Comparison of ENCODE assay signal across 11 cellular contexts in the genomic region with DNA sequence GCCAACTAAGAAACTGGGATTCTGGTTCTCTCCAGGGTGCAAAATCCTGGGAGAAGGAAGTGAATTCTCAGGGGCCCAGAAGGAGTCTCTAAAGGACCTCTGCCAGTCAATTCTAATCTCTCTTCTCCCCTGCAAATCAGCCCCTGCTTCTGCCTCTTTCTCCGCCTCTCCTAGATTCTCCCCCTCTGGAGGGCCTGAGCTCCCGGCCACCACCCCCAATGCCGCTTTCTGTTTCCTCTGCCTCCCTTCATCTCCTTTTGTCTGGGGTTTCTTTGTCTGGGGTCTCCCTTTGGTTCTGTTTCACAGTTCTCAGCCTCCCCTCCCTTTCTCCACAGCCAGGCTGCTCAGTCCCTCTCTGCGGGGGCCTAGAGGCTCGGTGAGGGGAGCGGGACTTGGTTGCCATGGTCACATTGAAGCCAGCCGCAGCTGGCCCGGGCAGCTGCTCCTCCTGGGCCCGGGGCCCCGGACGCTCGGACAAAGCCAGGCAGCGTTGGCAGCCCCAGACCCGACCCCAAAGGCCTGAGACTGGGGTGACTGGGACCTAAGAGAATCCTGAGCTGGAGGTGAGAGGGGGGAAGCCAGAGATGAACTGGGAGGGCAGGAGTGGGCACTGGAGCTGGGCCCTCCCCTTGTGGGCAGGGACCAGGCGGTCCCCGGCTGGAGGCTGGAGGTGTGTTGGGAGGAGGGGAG. TPM values are rescaled to one million over a fixed set of nuclear protein-coding genes. Genes with fewer than 3 reads are reported as not detected.
A peak's percentile ranks its signal among the peaks of the same experiment; 100 is the strongest.
DNase-seq lines count a peak whose midpoint lies in the region; ATAC-seq and TF ChIP-seq lines count a peak whose summit lies in the region.
"Had no signal": no experiment of that assay in that cellular context is flagged by ENCODE, and none has a peak within 500 bp of the region (broad histone marks: within the 10 kb centered on the region; RNA-seq: fewer than 3 reads in every experiment).

No MANE protein-coding gene starts in this region.

- H3K4me1 ChIP-seq in GM23338 (ENCODE audit: insufficient read depth): peaks cover 48% of the 10 kb centered on the region

- no peaks in the 10 kb centered on the region for H4K20me1 ChIP-seq in GM23338 (replicated peaks; ENCODE audit: insufficient read depth)

- no peaks in the 10 kb centered on the region for H3K27me3 ChIP-seq in GM23338 (ENCODE audit: insufficient read depth)

- peak overlapping the region; percentile 100 for H3K4me2 ChIP-seq in GM23338

- peak overlapping the region; percentile 15 for H2AFZ ChIP-seq in GM23338

- no peaks in the 10 kb centered on the region for H3K36me3 ChIP-seq in GM23338 (ENCODE audit: insufficient read depth)

- peaks cover 32% of the 10 kb centered on the region for H3F3A ChIP-seq in GM23338 (replicated peaks; ENCODE audit: low read depth)

- H3K27me3 Mint-ChIP-seq in GM23338 (ENCODE audit: insufficient read depth, low read depth, poor library complexity): peaks cover 34% of the 10 kb centered on the region
- H3K27me3 Mint-ChIP-seq in activated CD8-positive, alpha-beta T cell treated with anti-CD3 and anti-CD28 coated beads for 36 hours: no peaks in the 10 kb centered on the region

- H3K4me3 ChIP-seq in GM23338 (peak overlapping the region; percentile 92), foreskin fibroblast (ENCODE audit: low read depth in 1 of 2, low read length in 2 of 2) (no peak overlapping the region)

- CTCF ChIA-PET in activated CD8-positive, alpha-beta T cell treated with anti-CD3 and anti-CD28 coated beads for 36 hours (lab: Charles Lee): interaction anchor here (1.1 to 10.4 kb wide), 3 partner anchors 32 to 151 kb away, joined by 6 to 82 read pairs (median 6); no protein-coding TSS in a partner anchor

- H3K4me1 Mint-ChIP-seq in GM23338: peaks cover 63% of the 10 kb centered on the region
- H3K4me1 Mint-ChIP-seq in activated CD8-positive, alpha-beta T cell treated with anti-CD3 and anti-CD28 coated beads for 36 hours (ENCODE audit: low read depth): peaks cover 44% of the 10 kb centered on the region

- H3K9me3 Mint-ChIP-seq in GM23338: no peaks in the 10 kb centered on the region
- H3K9me3 Mint-ChIP-seq in activated CD8-positive, alpha-beta T cell treated with anti-CD3 and anti-CD28 coated beads for 36 hours: no peaks in the 10 kb centered on the region

- POLR2A ChIA-PET in activated CD8-positive, alpha-beta T cell treated with anti-CD3 and anti-CD28 coated beads for 36 hours (lab: Charles Lee): interaction anchor here (1.8 kb wide), 1 partner anchor 209 kb away, joined by 4 read pairs; no protein-coding TSS in a partner anchor

- DNase-seq in GM23338 (ENCODE audit: low spot score) (peak; percentile 93), SHP77 treated with DMSO at 0.1 percent for 48 hours (lab: John Stamatoyannopoulos, UW) (peak; percentile 20), iPS-NIHi11 (ENCODE audit: low spot score) (peak; percentile 69), putamen (ENCODE audit: low spot score) (peak; percentile 67), Kasumi-1 (lab: John Stamatoyannopoulos, UW) (no peak), RPMI8226 (no peak), foreskin fibroblast (no peak)
- DNase-seq in activated CD8-positive, alpha-beta T cell treated with anti-CD3 and anti-CD28 coated beads for 36 hours: no peak
- DNase-seq: effector CD8-positive, alpha-beta T cell; left colon; NCI-H526 treated with DMSO at 0.1 percent for 48 hours had no signal

- intact Hi-C loops in activated CD8-positive, alpha-beta T cell treated with anti-CD3 and anti-CD28 coated beads for 36 hours (cut with micrococcal nuclease): no loop called here

- TF ChIP-seq CTCF in GM23338 (conservative IDR thresholded peaks at IDR 0.05; ENCODE audit: low read depth in 2 of 2) (no peak), foreskin fibroblast (IDR thresholded peaks at IDR 0.05; ENCODE audit: low read depth, low read length) (no peak)
- TF ChIP-seq CTCF in activated CD8-positive, alpha-beta T cell treated with anti-CD3 and anti-CD28 coated beads for 36 hours (IDR thresholded peaks at IDR 0.05): no peak

- peak; percentile 37 for ATAC-seq in GM23338
- ATAC-seq in activated CD8-positive, alpha-beta T cell treated with anti-CD3 and anti-CD28 coated beads for 36 hours: no peak
- ATAC-seq: left colon had no signal

- peak overlapping the region; percentile 80 for H3K27ac Mint-ChIP-seq in GM23338
- H3K27ac Mint-ChIP-seq in activated CD8-positive, alpha-beta T cell treated with anti-CD3 and anti-CD28 coated beads for 36 hours: no peak overlapping the region

- H3K27ac ChIP-seq in GM23338 (ENCODE audit: low read depth): peak overlapping the region; percentile 97

- peaks cover 29% of the 10 kb centered on the region for H3K79me2 ChIP-seq in GM23338 (replicated peaks; ENCODE audit: insufficient read depth)

- peak overlapping the region; percentile 79 for H3K4me3 Mint-ChIP-seq in GM23338
- no peak overlapping the region for H3K4me3 Mint-ChIP-seq in activated CD8-positive, alpha-beta T cell treated with anti-CD3 and anti-CD28 coated beads for 36 hours

- H3K9me2 ChIP-seq in GM23338 (ENCODE audit: insufficient read depth): 0 out of 2 replicates have a peak, but pooled peaks cover 7% of the 10 kb centered on the region

- H3K36me3 Mint-ChIP-seq in GM23338 (ENCODE audit: low read depth): peaks cover 2% of the 10 kb centered on the region; the same call in 2 of the 3 replicates
- no peaks in the 10 kb centered on the region for H3K36me3 Mint-ChIP-seq in activated CD8-positive, alpha-beta T cell treated with anti-CD3 and anti-CD28 coated beads for 36 hours (ENCODE audit: low read depth)

TF ChIP-seq in GM23338, 12 proteins besides CTCF, POLR2A, EP300 and RAD21:
- TF ChIP-seq POLR2AphosphoS5 (IDR thresholded peaks at IDR 0.05; ENCODE audit: low read depth) (peak; percentile 60), ZNF331 (CRISPR knock-in tag; IDR thresholded peaks at IDR 0.05; ENCODE audit: low read depth) (no peak)
TF ChIP-seq in GM23338: peak in this region for 1.

RNA-seq across cellular contexts. Expression of a gene that starts 3.6 kb away (rescaled TPM):
- 140 and 154 TPM in 2 replicates for total RNA-seq in GM23338 (2014; rRNA removed; shearing (Covaris generic))
- polyA plus RNA-seq in GM23338 (2016; fragmentation: Nextera tagmentation; extraction: Ambion mirVana): 58.3 and 71.6 TPM in 2 replicates
- 10 to 100 TPM; 14.4 to 14.5 TPM for total RNA-seq in activated CD8-positive, alpha-beta T cell treated with anti-CD3 and anti-CD28 coated beads for 36 hours

RNA-seq across cellular contexts. Expression of a gene that starts 27.3 kb away (rescaled TPM):
- 32.6 and 46.5 TPM in 2 replicates for total RNA-seq in GM23338 (2014; rRNA removed; shearing (Covaris generic))
- polyA plus RNA-seq in GM23338 (2016; fragmentation: Nextera tagmentation; extraction: Ambion mirVana): 14.1 and 14.8 TPM in 2 replicates
- total RNA-seq in activated CD8-positive, alpha-beta T cell treated with anti-CD3 and anti-CD28 coated beads for 36 hours: 10 to 100 TPM; 37.1 to 41.9 TPM

RNA-seq across cellular contexts. Expression of a gene that starts 33.3 kb away (rescaled TPM):
- total RNA-seq in GM23338 (2014; rRNA removed; shearing (Covaris generic)): 34.0 and 36.4 TPM in 2 replicates
- polyA plus RNA-seq in GM23338 (2016; fragmentation: Nextera tagmentation; extraction: Ambion mirVana): 13.7 and 14.2 TPM in 2 replicates
- 10 to 100 TPM; 83.0 to 84.0 TPM for total RNA-seq in activated CD8-positive, alpha-beta T cell treated with anti-CD3 and anti-CD28 coated beads for 36 hours

RNA-seq across cellular contexts. Expression of a gene that starts 51.3 kb away (rescaled TPM):
- not detected in 2 replicates for total RNA-seq in GM23338 (2014; rRNA removed; shearing (Covaris generic))
- polyA plus RNA-seq in GM23338 (2016; fragmentation: Nextera tagmentation; extraction: Ambion mirVana): not detected in 2 replicates
- not detected for total RNA-seq in activated CD8-positive, alpha-beta T cell treated with anti-CD3 and anti-CD28 coated beads for 36 hours
- total RNA-seq: left colon had no signal

Comparison
In these comparisons a context has a peak if more than half of its experiments do, and no peak if none do; other contexts are left out.
1. DNase-seq: peak in GM23338 (single experiment), SHP77 treated with DMSO at 0.1 percent for 48 hours (single experiment), iPS-NIHi11 (single experiment) and putamen (single experiment); none in Kasumi-1 (0 of 2), RPMI8226 (single experiment), foreskin fibroblast (0 of 2) and activated CD8-positive, alpha-beta T cell treated with anti-CD3 and anti-CD28 coated beads for 36 hours (single experiment).